Comparison of ENCODE assay signal across 17 cellular contexts in genomic region chr4:8302331-8302730, GRCh38. TPM values are rescaled to one million over a fixed set of nuclear protein-coding genes. Genes with fewer than 3 reads are reported as not detected.
"Had no signal": no experiment of that assay in that cellular context is flagged by ENCODE, and none has a peak within 500 bp of the region (broad histone marks: within the 10 kb centered on the region; RNA-seq: fewer than 3 reads in every experiment).

No MANE protein-coding gene starts in this region.

- H3K9me3 ChIP-seq: body of pancreas, esophagus muscularis mucosa, pancreas had no signal

- H3K4me1 ChIP-seq: body of pancreas, pancreas had no signal

- H3K4me3 ChIP-seq: body of pancreas, coronary artery, esophagus muscularis mucosa, pancreas, tibial nerve had no signal

- H3K36me3 ChIP-seq: pancreas, tibial nerve had no signal

- H3K9me3 Mint-ChIP-seq: activated T-helper 2 cell treated with anti-CD3 and anti-CD28 coated beads, Interferon-gamma antibody, Interleukin-2, Interleukin-4, amounts not matched to agents 10 μg/mL and 5 μg/mL and 100 μg/mL, durations not matched to agents 14 hours and 24 hours and 36 hours had no signal

- H3K27me3 ChIP-seq: body of pancreas, esophagus muscularis mucosa, tibial nerve had no signal

- FAIRE-seq: pancreas had no signal

- DNase-seq: activated CD4-positive, alpha-beta T cell treated with anti-CD3 and anti-CD28 coated beads, Interleukin-2, amount 50 U/mL, for 1 hour; activated CD8-positive, alpha-beta memory T cell treated with anti-CD3 and anti-CD28 coated beads for 24 hours; activated naive CD4-positive, alpha-beta T cell treated with anti-CD3 and anti-CD28 coated beads, Interleukin-2, amount 50 U/mL, for 16 hours; activated T-cell treated with anti-CD3 and anti-CD28 coated beads for 4 hours; central memory CD4-positive, alpha-beta T cell; hypothalamus; stimulated activated CD4-positive, alpha-beta T cell treated with anti-CD3 and anti-CD28 coated beads, Interleukin-4, amount 100 ng/mL, for 1 hour; stimulated activated naive CD4-positive, alpha-beta T cell; SW 1271 had no signal

- H3K27ac Mint-ChIP-seq: activated T-helper 2 cell treated with anti-CD3 and anti-CD28 coated beads, Interferon-gamma antibody, Interleukin-2, Interleukin-4, amounts not matched to agents 10 μg/mL and 5 μg/mL and 100 μg/mL, durations not matched to agents 14 hours and 24 hours and 36 hours had no signal

- ATAC-seq: body of pancreas, pancreas had no signal

- H3K27ac ChIP-seq: body of pancreas, coronary artery, pancreas, tibial nerve had no signal

RNA-seq across cellular contexts. Expression of gene HTRA3, which starts 32.8 kb away (rescaled TPM):
- total RNA-seq: T-helper 2 cell treated with Interferon-gamma antibody and Interleukin-4, amounts not matched to agents 100 ng/mL and 5 ng/mL, for 36 hours had no signal
- polyA plus RNA-seq: neural cell had no signal
